ENCODE assay signal across 13 cellular contexts in genomic region chr1:36389960-36390359, GRCh38. TPM values are rescaled to one million over a fixed set of nuclear protein-coding genes. Genes with fewer than 3 reads are reported as not detected.
A peak's percentile ranks its signal among the peaks of the same experiment; 100 is the strongest.
DNase-seq lines count a peak whose midpoint lies in the region; ATAC-seq and TF ChIP-seq lines count a peak whose summit lies in the region.
"Had no signal": no experiment of that assay in that cellular context is flagged by ENCODE, and none has a peak within 500 bp of the region (broad histone marks: within the 10 kb centered on the region; RNA-seq: fewer than 3 reads in every experiment).

No MANE protein-coding gene starts in this region.

- CTCF ChIA-PET in HEK293 (lab: Yijun Ruan, JAX): interaction anchor here (1.7 kb wide), 1 partner anchor 7 kb away, joined by 5 read pairs; the partner anchor contains the start of gene LSM10

- H3K27me3 Mint-ChIP-seq in CD14-positive monocyte (ENCODE audit: low read depth in 3 of 3): peaks cover 0 to 1% (median 0%) of the 10 kb centered on the region in 3 donors
- no peaks in the 10 kb centered on the region for H3K27me3 Mint-ChIP-seq in progenitor cell of endocrine pancreas

- no peaks in the 10 kb centered on the region for H3K27me3 ChIP-seq in ascending aorta
- no peaks in the 10 kb centered on the region for H3K27me3 ChIP-seq in psoas muscle (ENCODE audit: insufficient read depth in 3 of 3, low read length in 2 of 3)
- H3K27me3 ChIP-seq: heart left ventricle had no signal

- ATAC-seq in psoas muscle: no peak
- ATAC-seq: heart left ventricle had no signal

- DNase-seq in CD14-positive monocyte (ENCODE audit: low spot score): no peak
- no peak for DNase-seq in ascending aorta (ENCODE audit: low spot score in 2 of 2)
- no peak for DNase-seq in psoas muscle
- no peak for DNase-seq in foreskin melanocyte
- DNase-seq in NCI-H1105 treated with DMSO at 0.1 percent for 48 hours (lab: John Stamatoyannopoulos, UW): no peak
- no peak for DNase-seq in head of caudate nucleus
- DNase-seq in progenitor cell of endocrine pancreas (ENCODE audit: low spot score, unreplicated experiment): no peak
- DNase-seq: activated CD4-positive, alpha-beta T cell treated with anti-CD3 and anti-CD28 coated beads for 4 hours; NCI-H226; retina; SHP77 treated with DMSO at 0.1 percent for 48 hours had no signal

- H3K9me3 ChIP-seq in HEK293 (ENCODE audit: control insufficient read depth, insufficient read depth, low read depth, low read length): no peaks in the 10 kb centered on the region
- no peaks in the 10 kb centered on the region for H3K9me3 ChIP-seq in ascending aorta
- no peaks in the 10 kb centered on the region for H3K9me3 ChIP-seq in psoas muscle
- H3K9me3 ChIP-seq: heart left ventricle had no signal

- H3K27ac ChIP-seq in HEK293 (ENCODE audit: extremely low read depth, low read depth, low read length) (no peak overlapping the region), ascending aorta (peak overlapping the region; percentile 52 to 99), psoas muscle (peak overlapping the region; percentile 92)

- H3K4me1 ChIP-seq in HEK293 (ENCODE audit: control insufficient read depth, insufficient read depth, low read length) (peaks cover 3% of the 10 kb centered on the region), ascending aorta (peaks cover 7 to 20% of the 10 kb centered on the region in 2 donors), psoas muscle (peaks cover 64% of the 10 kb centered on the region)

- H3K4me3 ChIP-seq in HEK293 (ENCODE audit: low read depth, low read length) (no peak overlapping the region), ascending aorta (no peak overlapping the region), psoas muscle (no peak overlapping the region)
- H3K4me3 ChIP-seq: heart left ventricle had no signal

- POLR2A ChIA-PET in HEK293 (lab: Yijun Ruan, JAX): interaction anchor here (1.6 kb wide), 1 partner anchor 61 kb away, joined by 5 read pairs; the partner anchor contains the start of gene OSCP1

- TF ChIP-seq CTCF in CD14-positive monocyte (IDR thresholded peaks at IDR 0.05) (no peak), HEK293 (tag by site-specific recombination; IDR thresholded peaks at IDR 0.05) (no peak), ascending aorta (IDR thresholded peaks at IDR 0.05) (no peak), psoas muscle (IDR thresholded peaks at IDR 0.05) (no peak), progenitor cell of endocrine pancreas (IDR thresholded peaks at IDR 0.05; ENCODE audit: unreplicated experiment) (no peak)

- H3K4me1 Mint-ChIP-seq in CD14-positive monocyte (peaks cover 53% of the 10 kb centered on the region), progenitor cell of endocrine pancreas (ENCODE audit: low read depth) (peaks cover 10% of the 10 kb centered on the region)

- intact Hi-C loops in CD14-positive monocyte (cut with micrococcal nuclease): no loop called here
- intact Hi-C loops in ascending aorta (cut with DNase I): loop anchor here (5.0 to 10.0 kb wide), 3 partner anchors 68 to 1085 kb away; partner anchors contain the start of genes EVA1B, MAP7D1 and ZC3H12A
- intact Hi-C loops in psoas muscle (cut with DNase I): loop anchor here in 1 of 2 donors (10.0 kb wide), 1 partner anchor 235 kb away; the partner anchor contains the start of gene MAP7D1
- intact Hi-C loops in head of caudate nucleus (cut with DNase I): no loop called here

- 87 to 95% (median 93%) methylated on average over 1 of the region's 1 CpG for WGBS in psoas muscle, 3 donors

- peaks cover 44 to 56% of the 10 kb centered on the region in 2 donors for H3K36me3 Mint-ChIP-seq in CD14-positive monocyte
- peaks cover 2% of the 10 kb centered on the region for H3K36me3 Mint-ChIP-seq in progenitor cell of endocrine pancreas (ENCODE audit: insufficient read depth)

- H3K36me3 ChIP-seq in HEK293 (ENCODE audit: control insufficient read depth in 2 of 2, insufficient read depth in 1 of 2, low read length in 2 of 2): peaks cover 10 to 49% of the 10 kb centered on the region in 2 experiments; a peak in 2 of 3 replicates
- peaks cover 35 to 45% of the 10 kb centered on the region in 2 donors for H3K36me3 ChIP-seq in ascending aorta
- H3K36me3 ChIP-seq in psoas muscle (ENCODE audit: insufficient read depth in 1 of 2, low read depth in 1 of 2): peaks cover 5 to 37% of the 10 kb centered on the region in 2 donors

- H3K9me3 Mint-ChIP-seq in CD14-positive monocyte: peaks cover 0 to 1% (median 0%) of the 10 kb centered on the region in 7 donors
- H3K9me3 Mint-ChIP-seq in progenitor cell of endocrine pancreas (ENCODE audit: low read depth): no peaks in the 10 kb centered on the region

- peak overlapping the region; percentile 79 to 95 (median 92) for H3K27ac Mint-ChIP-seq in CD14-positive monocyte
- H3K27ac Mint-ChIP-seq in progenitor cell of endocrine pancreas: no peak overlapping the region

- H3K4me3 Mint-ChIP-seq in CD14-positive monocyte (no peak overlapping the region), progenitor cell of endocrine pancreas (ENCODE audit: low read depth) (no peak overlapping the region)

TF ChIP-seq in HEK293, 187 proteins besides CTCF, POLR2A, EP300 and RAD21:
- TF ChIP-seq ZNF280D (tag by site-specific recombination; IDR thresholded peaks at IDR 0.05): no peak
- TF ChIP-seq ZNF623 (tag by site-specific recombination; IDR thresholded peaks at IDR 0.05): peak; percentile 79
- TF ChIP-seq PRDM1 (tag by site-specific recombination; IDR thresholded peaks at IDR 0.05): peak; percentile 12; the same call in 1 of the 2 replicates

RNA-seq across cellular contexts. Expression of gene STK40, which starts 4.2 kb away (rescaled TPM):
- polyA plus RNA-seq in CD14-positive monocyte (10 to 100 TPM; 40.2 to 65.9 TPM), psoas muscle (100 to 1,000 TPM in 2 of 3 donors, 10 to 100 TPM in 1; 93.0 to 312 (median 182) TPM)
- total RNA-seq in ascending aorta (77.0 TPM), psoas muscle (100 to 1,000 TPM in 3 of 4 donors, 10 to 100 TPM in 1; 84.4 to 218 (median 145) TPM), progenitor cell of endocrine pancreas (34.6 and 42.0 TPM in 2 replicates)

RNA-seq across cellular contexts. Expression of gene LSM10, which starts 7.7 kb away (rescaled TPM):
- polyA plus RNA-seq in CD14-positive monocyte (100 to 1,000 TPM; 224 to 234 TPM), psoas muscle (100 to 1,000 TPM; 134 to 246 (median 156) TPM)
- total RNA-seq in ascending aorta (9.8 TPM), psoas muscle (100 to 1,000 TPM in 1 of 4 donors, 10 to 100 TPM in 3; 80.3 to 102 (median 95.6) TPM), progenitor cell of endocrine pancreas (28.4 and 32.8 TPM in 2 replicates)
